12 cellular contexts compared by ENCODE assay signal in genomic region chr14:23660290-23661226, GRCh38. TPM values are rescaled to one million over a fixed set of nuclear protein-coding genes. Genes with fewer than 3 reads are reported as not detected.
DNase-seq lines count a peak whose midpoint lies in the region; ATAC-seq and TF ChIP-seq lines count a peak whose summit lies in the region.
"Had no signal": no experiment of that assay in that cellular context is flagged by ENCODE, and none has a peak within 500 bp of the region (broad histone marks: within the 10 kb centered on the region; RNA-seq: fewer than 3 reads in every experiment).

No MANE protein-coding gene starts in this region.

- peaks cover 2% of the 10 kb centered on the region for H3K27me3 Mint-ChIP-seq in activated naive CD4-positive, alpha-beta T cell treated with anti-CD3 and anti-CD28 coated beads, Interleukin-2, amount 50 U/mL, for 24 hours
- peaks cover 43% of the 10 kb centered on the region for H3K27me3 Mint-ChIP-seq in chondrocyte (ENCODE audit: low read depth)

- WGBS in right lobe of liver (ENCODE audit: insufficient coverage, low coverage, low lambda C conversion rate, missing lambda C conversion rate), result 55% methylated on average over 2 of the region's 11 CpGs

- no peak overlapping the region for H3K4me3 ChIP-seq in right lobe of liver

- no peak for TF ChIP-seq CTCF in right lobe of liver (IDR thresholded peaks at IDR 0.05)
- TF ChIP-seq CTCF in chondrocyte (IDR thresholded peaks at IDR 0.05), result no peak

- H3K4me1 ChIP-seq in right lobe of liver, result no peaks in the 10 kb centered on the region

- H3K36me3 ChIP-seq in right lobe of liver, result no peaks in the 10 kb centered on the region

- H3K27ac Mint-ChIP-seq in activated naive CD4-positive, alpha-beta T cell treated with anti-CD3 and anti-CD28 coated beads, Interleukin-2, amount 50 U/mL, for 24 hours, result peak overlapping the region; percentile 66
- no peak overlapping the region for H3K27ac Mint-ChIP-seq in chondrocyte (ENCODE audit: unreplicated experiment)

- peak in 3 of 4 donors; percentile 7 to 45 (median 25) for ATAC-seq in right lobe of liver

- H3K9me3 ChIP-seq in right lobe of liver, result no peaks in the 10 kb centered on the region

- TF ChIP-seq POLR2A in right lobe of liver (IDR thresholded peaks at IDR 0.05), result no peak

- no peaks in the 10 kb centered on the region for H3K36me3 Mint-ChIP-seq in activated naive CD4-positive, alpha-beta T cell treated with anti-CD3 and anti-CD28 coated beads, Interleukin-2, amount 50 U/mL, for 24 hours
- H3K36me3 Mint-ChIP-seq in chondrocyte (ENCODE audit: low read depth), result no peaks in the 10 kb centered on the region

- intact Hi-C loops in right lobe of liver (cut with DNase I), result no loop called here

- H3K9me3 Mint-ChIP-seq in activated naive CD4-positive, alpha-beta T cell treated with anti-CD3 and anti-CD28 coated beads, Interleukin-2, amount 50 U/mL, for 24 hours, result no peaks in the 10 kb centered on the region
- H3K9me3 Mint-ChIP-seq in chondrocyte (ENCODE audit: low read depth), result no peaks in the 10 kb centered on the region

- no peak overlapping the region for H3K4me3 Mint-ChIP-seq in activated naive CD4-positive, alpha-beta T cell treated with anti-CD3 and anti-CD28 coated beads, Interleukin-2, amount 50 U/mL, for 24 hours
- H3K4me3 Mint-ChIP-seq in chondrocyte (ENCODE audit: unreplicated experiment), result no peak overlapping the region

- H3K27ac ChIP-seq in right lobe of liver, result no peak overlapping the region

- peaks cover 5% of the 10 kb centered on the region for H3K4me1 Mint-ChIP-seq in activated naive CD4-positive, alpha-beta T cell treated with anti-CD3 and anti-CD28 coated beads, Interleukin-2, amount 50 U/mL, for 24 hours
- no peaks in the 10 kb centered on the region for H3K4me1 Mint-ChIP-seq in chondrocyte (ENCODE audit: low read depth)

- no peaks in the 10 kb centered on the region for H3K27me3 ChIP-seq in right lobe of liver

- no peak for DNase-seq in activated naive CD4-positive, alpha-beta T cell treated with Interleukin-2 at 50 U/mL for 16 hours
- DNase-seq in NCI-H524 (lab: John Stamatoyannopoulos, UW) (peak; percentile 94 to 96), right lobe of liver (no peak), chondrocyte (ENCODE audit: low spot score) (no peak), NCI-H345 (lab: John Stamatoyannopoulos, UW) (no peak), NOMO-1 (lab: John Stamatoyannopoulos, UW; ENCODE audit: unreplicated experiment in 2 of 2) (no peak), amniotic stem cell (lab: John Stamatoyannopoulos, UW) (no peak)
- DNase-seq: activated CD4-positive, alpha-beta T cell treated with anti-CD3 and anti-CD28 coated beads, Interleukin-2, amount 50 U/mL, for 4 hours; Kasumi-1; kidney; stimulated activated CD4-positive, alpha-beta T cell treated with anti-CD3 and anti-CD28 coated beads, Interleukin-4, amount 100 ng/mL, for 24 hours had no signal

RNA-seq across cellular contexts. Expression of gene DHRS2, which starts 24.4 kb away (rescaled TPM):
- total RNA-seq in right lobe of liver (10 to 100 TPM in 1 of 6 experiments, 1 to 10 TPM in 4, under 1 TPM in 1; 0.53 to 12.3 (median 4.2) TPM), chondrocyte (not detected in 3 replicates)

Comparison
In these comparisons a context has a peak if more than half of its experiments do, and no peak if none do; other contexts are left out.
1. DNase-seq: peak in NCI-H524 (2 of 2); none in activated naive CD4-positive, alpha-beta T cell treated with Interleukin-2 at 50 U/mL for 16 hours (single experiment), right lobe of liver (0 of 3), chondrocyte (single experiment), NCI-H345 (single experiment), NOMO-1 (0 of 2) and amniotic stem cell (single experiment).